Comparison of ENCODE assay signal across 8 cellular contexts in the genomic region with DNA sequence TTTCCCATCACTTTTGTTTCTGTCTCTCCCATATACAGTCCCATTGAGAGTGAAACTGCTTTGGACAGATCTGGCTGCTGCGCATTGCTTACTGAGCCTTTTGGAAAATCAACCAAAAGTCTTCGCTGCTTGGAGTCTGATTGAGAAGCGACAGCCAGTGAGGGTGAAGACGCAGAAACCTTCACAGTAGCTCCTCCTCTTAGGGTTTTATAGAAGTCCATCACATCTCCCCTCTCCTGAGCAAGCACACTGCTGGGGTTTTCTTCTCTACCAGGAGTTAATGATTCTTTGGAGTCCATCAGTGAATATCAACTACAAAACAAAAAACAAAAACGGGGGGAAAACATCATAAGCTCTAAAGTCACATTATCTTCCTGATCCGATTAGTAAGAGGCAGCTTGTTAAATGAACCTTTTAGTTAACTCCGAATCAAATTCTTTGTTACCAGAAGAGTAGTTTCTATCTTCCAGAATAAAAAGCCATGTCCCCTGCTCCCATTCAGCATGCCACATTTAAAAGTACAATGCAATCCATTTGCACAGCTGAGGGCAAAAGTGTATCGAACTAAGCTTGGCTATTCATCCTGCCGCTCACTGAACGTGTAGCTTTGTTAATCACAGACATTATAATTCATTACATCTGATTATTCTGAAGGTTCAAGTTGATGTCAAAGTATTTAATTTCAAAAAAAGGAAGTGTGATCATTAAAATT. TPM values are rescaled to one million over a fixed set of nuclear protein-coding genes. Genes with fewer than 3 reads are reported as not detected.
DNase-seq lines count a peak whose midpoint lies in the region; ATAC-seq and TF ChIP-seq lines count a peak whose summit lies in the region.

No MANE protein-coding gene starts in this region.

- ATAC-seq in PC-3 (no peak), HG02884 (IDR thresholded peaks at IDR 0.05; ENCODE audit: unreplicated experiment) (no peak), left lobe of liver (no peak)

- peak overlapping the region; percentile 95 for H3K4me3 ChIP-seq in GM12875 (ENCODE audit: low read depth, low read length)
- H3K4me3 ChIP-seq in PC-3 (ENCODE audit: low read length): peak overlapping the region; percentile 92
- peak overlapping the region; percentile 18 to 46 for H3K4me3 ChIP-seq in esophagus (ENCODE audit: low read depth in 1 of 2, low read length in 2 of 2)
- H3K4me3 ChIP-seq in HAP-1: no peak overlapping the region

- peaks cover 62% of the 10 kb centered on the region for H4K20me1 ChIP-seq in PC-3 (ENCODE audit: low read length)

- peaks cover 11% of the 10 kb centered on the region for H3K36me3 ChIP-seq in PC-3 (ENCODE audit: low read depth, low read length)
- no peaks in the 10 kb centered on the region for H3K36me3 ChIP-seq in esophagus (ENCODE audit: control insufficient read depth in 2 of 2, insufficient read depth in 2 of 2, low read length in 1 of 2)
- H3K36me3 ChIP-seq in HAP-1 (replicated peaks): no peaks in the 10 kb centered on the region

- H3K9me3 ChIP-seq in PC-3 (ENCODE audit: low read length) (no peaks in the 10 kb centered on the region), esophagus (ENCODE audit: control insufficient read depth in 2 of 2, insufficient read depth in 1 of 2, low read depth in 1 of 2, low read length in 1 of 2) (no peaks in the 10 kb centered on the region), HAP-1 (0 out of 2 replicates have a peak, but pooled peaks cover 1% of the 10 kb centered on the region)

- 42 to 47% methylated on average over 10 of the region's 10 CpGs for WGBS in esophagus, 2 donors

- H2AFZ ChIP-seq in PC-3 (ENCODE audit: low read length): no peak overlapping the region

- DNase-seq in PC-3 (no peak), retina (peak; percentile 13), HAP-1 (ENCODE audit: low spot score in 2 of 2) (no peak), HuH-7 (ENCODE audit: low spot score) (no peak), left lobe of liver (ENCODE audit: low spot score) (no peak)

- H3K27me3 ChIP-seq in PC-3 (ENCODE audit: low read length): no peaks in the 10 kb centered on the region
- H3K27me3 ChIP-seq in esophagus (ENCODE audit: control insufficient read depth in 1 of 2, insufficient read depth in 2 of 2, low read length in 2 of 2): no peaks in the 10 kb centered on the region
- peaks cover 81% of the 10 kb centered on the region for H3K27me3 ChIP-seq in HAP-1 (ENCODE audit: low read depth)

- no peak for TF ChIP-seq CTCF in GM12875 (IDR thresholded peaks at IDR 0.05; ENCODE audit: borderline replicate concordance, insufficient read depth, low read depth, low read length)
- TF ChIP-seq CTCF in PC-3 (conservative IDR thresholded peaks at IDR 0.05; ENCODE audit: low read depth, low read length): no peak

- H3K79me2 ChIP-seq in PC-3 (ENCODE audit: low read length): peaks cover 77% of the 10 kb centered on the region

- BruUV-seq in PC-3 (replicated peaks; lab: Mats Ljungman, UMichigan): no TSS peak

- H3K9ac ChIP-seq in PC-3 (ENCODE audit: low read length): peak overlapping the region; percentile 99; the same call in 1 of the 2 replicates

- POLR2A ChIA-PET in PC-3 (lab: Charles Lee; ENCODE audit: unreplicated experiment): no interaction called here

- no peaks in the 10 kb centered on the region for H3K9me2 ChIP-seq in PC-3 (replicated peaks; ENCODE audit: low read length)

- H3K27ac ChIP-seq in PC-3 (ENCODE audit: low read length) (no peak overlapping the region), esophagus (ENCODE audit: low read depth in 2 of 2, low read length in 1 of 2) (no peak overlapping the region)

- in situ Hi-C loops in HAP-1 (cut with MboI; ENCODE audit: low sequenced_read_pairs): no loop called here

- H3K4me1 ChIP-seq in PC-3 (ENCODE audit: insufficient read depth, low read length): peaks cover 60% of the 10 kb centered on the region
- peaks cover 0 to 4% of the 10 kb centered on the region in 2 donors for H3K4me1 ChIP-seq in esophagus (ENCODE audit: control insufficient read depth in 2 of 2, insufficient read depth in 2 of 2, low read length in 1 of 2)
- H3K4me1 ChIP-seq in HAP-1: no peaks in the 10 kb centered on the region

- H3F3A ChIP-seq in PC-3 (ENCODE audit: low read length, unreplicated experiment): no peaks in the 10 kb centered on the region

- CTCF ChIA-PET in PC-3 (lab: Charles Lee): no interaction called here

- intact Hi-C loops in PC-3 (cut with micrococcal nuclease): loop anchor here (5.0 kb wide), 4 partner anchors 203 to 782 kb away; no protein-coding TSS in a partner anchor

- H3K4me2 ChIP-seq in PC-3 (ENCODE audit: low read length): peak overlapping the region; percentile 98

RNA-seq across cellular contexts. Expression of a gene that starts 2.8 kb away (rescaled TPM):
- 13.0 and 14.5 TPM in 2 replicates for total RNA-seq in PC-3 (2014; rRNA removed)
- polyA plus RNA-seq in esophagus: 10 to 100 TPM in 1 of 2 donors, 1 to 10 TPM in 1; 8.6 to 10.7 TPM
- total RNA-seq in left lobe of liver: 46.6 TPM
